1 cellular context compared by ENCODE assay signal in the genomic region with DNA sequence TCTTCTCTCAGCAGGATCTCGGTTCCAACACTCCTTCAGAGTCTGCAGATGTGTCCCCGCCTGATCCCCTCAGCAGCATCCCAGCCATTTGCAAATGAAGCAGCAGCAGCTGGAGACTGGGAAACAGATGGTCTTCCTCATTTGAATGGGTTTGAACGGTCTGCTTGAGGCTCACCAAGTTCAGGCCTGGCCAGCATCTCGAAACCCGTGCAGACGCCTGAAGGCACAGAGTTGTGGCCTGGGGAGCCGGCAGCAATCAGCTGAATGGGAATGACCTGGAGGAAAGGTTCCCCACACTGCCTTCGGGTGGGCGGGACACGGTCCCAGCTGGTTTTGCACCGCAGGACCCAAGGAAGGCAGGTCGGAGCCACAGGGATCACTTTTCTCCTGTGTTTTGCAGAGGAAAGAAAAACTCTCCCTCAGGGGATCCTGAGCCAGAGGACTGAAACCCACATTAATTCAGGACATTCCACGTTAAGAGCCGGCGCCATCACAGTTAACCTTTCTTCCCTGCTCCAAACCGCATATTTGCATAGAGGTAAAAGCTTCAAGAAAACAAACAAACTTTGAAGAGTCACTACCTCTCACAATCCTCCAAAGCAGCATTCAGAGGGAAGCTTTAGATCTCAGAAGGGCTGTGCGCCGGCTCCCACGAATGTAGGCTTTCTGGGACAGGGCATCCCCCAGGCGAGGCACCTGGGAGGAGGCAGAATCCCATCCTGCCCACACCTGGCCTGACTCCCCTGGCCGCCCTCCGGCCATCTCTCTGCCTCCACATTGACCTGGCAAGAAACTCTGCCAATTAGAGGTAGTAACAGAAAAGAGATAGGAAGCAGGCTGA.
TF ChIP-seq lines count a peak whose summit lies in the region.

No MANE protein-coding gene starts in this region.

TF ChIP-seq in WTC11, 78 proteins besides CTCF, POLR2A, EP300 and RAD21 (continued from another document):
- TF ChIP-seq, protein P1, sequence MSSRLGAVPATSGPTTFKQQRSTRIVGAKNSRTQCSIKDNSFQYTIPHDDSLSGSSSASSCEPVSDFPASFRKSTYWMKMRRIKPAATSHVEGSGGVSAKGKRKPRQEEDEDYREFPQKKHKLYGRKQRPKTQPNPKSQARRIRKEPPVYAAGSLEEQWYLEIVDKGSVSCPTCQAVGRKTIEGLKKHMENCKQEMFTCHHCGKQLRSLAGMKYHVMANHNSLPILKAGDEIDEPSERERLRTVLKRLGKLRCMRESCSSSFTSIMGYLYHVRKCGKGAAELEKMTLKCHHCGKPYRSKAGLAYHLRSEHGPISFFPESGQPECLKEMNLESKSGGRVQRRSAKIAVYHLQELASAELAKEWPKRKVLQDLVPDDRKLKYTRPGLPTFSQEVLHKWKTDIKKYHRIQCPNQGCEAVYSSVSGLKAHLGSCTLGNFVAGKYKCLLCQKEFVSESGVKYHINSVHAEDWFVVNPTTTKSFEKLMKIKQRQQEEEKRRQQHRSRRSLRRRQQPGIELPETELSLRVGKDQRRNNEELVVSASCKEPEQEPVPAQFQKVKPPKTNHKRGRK (CRISPR knock-in tag; IDR thresholded peaks at IDR 0.05; ENCODE audit: borderline replicate concordance), result no peak
- TF ChIP-seq EMX1 (CRISPR knock-in tag; IDR thresholded peaks at IDR 0.05) (no peak), FOXP1 (CRISPR knock-in tag; IDR thresholded peaks at IDR 0.05; ENCODE audit: borderline replicate concordance) (0 out of 2 replicates have a peak, but pooled peaks have one; percentile 24), ZNF416 (CRISPR knock-in tag; IDR thresholded peaks at IDR 0.05) (no peak), GABPB1 (CRISPR knock-in tag; IDR thresholded peaks at IDR 0.05) (no peak), GTF2I (CRISPR knock-in tag; conservative IDR thresholded peaks at IDR 0.05) (no peak), ZNF396 (CRISPR knock-in tag; IDR thresholded peaks at IDR 0.05; ENCODE audit: borderline replicate concordance) (no peak), TCF7 (CRISPR knock-in tag; IDR thresholded peaks at IDR 0.05; ENCODE audit: low read depth) (no peak), NR2C2 (CRISPR knock-in tag; IDR thresholded peaks at IDR 0.05) (no peak), ESRRA (CRISPR knock-in tag; IDR thresholded peaks at IDR 0.05; ENCODE audit: borderline replicate concordance) (no peak), HMGA2 (CRISPR knock-in tag; IDR thresholded peaks at IDR 0.05) (no peak), JUN (CRISPR knock-in tag; IDR thresholded peaks at IDR 0.05) (no peak)
- TF ChIP-seq, protein P2, sequence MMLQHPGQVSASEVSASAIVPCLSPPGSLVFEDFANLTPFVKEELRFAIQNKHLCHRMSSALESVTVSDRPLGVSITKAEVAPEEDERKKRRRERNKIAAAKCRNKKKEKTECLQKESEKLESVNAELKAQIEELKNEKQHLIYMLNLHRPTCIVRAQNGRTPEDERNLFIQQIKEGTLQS (CRISPR knock-in tag; conservative IDR thresholded peaks at IDR 0.05), result no peak
- TF ChIP-seq, protein P3, sequence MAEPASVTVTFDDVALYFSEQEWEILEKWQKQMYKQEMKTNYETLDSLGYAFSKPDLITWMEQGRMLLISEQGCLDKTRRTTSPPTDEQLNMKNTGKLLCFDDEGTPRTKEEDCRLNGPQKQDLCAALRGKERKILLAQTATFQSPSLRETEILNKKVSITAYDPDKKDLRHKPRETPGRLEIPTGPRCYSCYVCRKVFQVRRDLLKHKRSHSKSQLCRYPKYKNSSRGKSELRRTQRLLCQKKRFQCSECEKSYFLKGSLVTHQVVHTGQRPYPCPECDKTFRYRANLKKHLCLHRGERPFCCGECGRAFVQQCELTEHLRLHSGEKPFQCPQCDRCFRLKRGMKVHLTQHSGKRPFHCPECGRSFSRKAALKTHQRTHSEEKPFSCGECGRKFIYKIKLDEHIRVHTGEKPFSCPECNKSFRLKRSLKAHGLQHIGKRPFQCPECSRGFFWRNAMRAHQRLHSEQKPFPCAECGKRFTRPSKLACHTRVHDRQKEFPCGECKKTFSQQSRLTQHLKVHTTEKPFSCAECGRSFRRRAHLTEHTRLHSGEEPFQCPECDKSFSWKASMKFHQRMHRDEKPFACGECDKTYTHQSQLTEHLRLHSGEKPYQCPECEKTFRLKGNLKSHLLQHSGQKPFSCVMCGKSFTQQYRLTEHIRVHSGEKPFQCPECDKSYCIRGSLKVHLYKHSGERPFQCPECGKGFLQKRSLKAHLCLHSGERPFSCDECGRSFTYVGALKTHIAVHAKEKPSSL (CRISPR knock-in tag; conservative IDR thresholded peaks at IDR 0.05), result no peak
- TF ChIP-seq, protein P4, sequence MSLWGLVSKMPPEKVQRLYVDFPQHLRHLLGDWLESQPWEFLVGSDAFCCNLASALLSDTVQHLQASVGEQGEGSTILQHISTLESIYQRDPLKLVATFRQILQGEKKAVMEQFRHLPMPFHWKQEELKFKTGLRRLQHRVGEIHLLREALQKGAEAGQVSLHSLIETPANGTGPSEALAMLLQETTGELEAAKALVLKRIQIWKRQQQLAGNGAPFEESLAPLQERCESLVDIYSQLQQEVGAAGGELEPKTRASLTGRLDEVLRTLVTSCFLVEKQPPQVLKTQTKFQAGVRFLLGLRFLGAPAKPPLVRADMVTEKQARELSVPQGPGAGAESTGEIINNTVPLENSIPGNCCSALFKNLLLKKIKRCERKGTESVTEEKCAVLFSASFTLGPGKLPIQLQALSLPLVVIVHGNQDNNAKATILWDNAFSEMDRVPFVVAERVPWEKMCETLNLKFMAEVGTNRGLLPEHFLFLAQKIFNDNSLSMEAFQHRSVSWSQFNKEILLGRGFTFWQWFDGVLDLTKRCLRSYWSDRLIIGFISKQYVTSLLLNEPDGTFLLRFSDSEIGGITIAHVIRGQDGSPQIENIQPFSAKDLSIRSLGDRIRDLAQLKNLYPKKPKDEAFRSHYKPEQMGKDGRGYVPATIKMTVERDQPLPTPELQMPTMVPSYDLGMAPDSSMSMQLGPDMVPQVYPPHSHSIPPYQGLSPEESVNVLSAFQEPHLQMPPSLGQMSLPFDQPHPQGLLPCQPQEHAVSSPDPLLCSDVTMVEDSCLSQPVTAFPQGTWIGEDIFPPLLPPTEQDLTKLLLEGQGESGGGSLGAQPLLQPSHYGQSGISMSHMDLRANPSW (CRISPR knock-in tag; conservative IDR thresholded peaks at IDR 0.05; ENCODE audit: low read depth), result no peak
- TF ChIP-seq, protein P5, sequence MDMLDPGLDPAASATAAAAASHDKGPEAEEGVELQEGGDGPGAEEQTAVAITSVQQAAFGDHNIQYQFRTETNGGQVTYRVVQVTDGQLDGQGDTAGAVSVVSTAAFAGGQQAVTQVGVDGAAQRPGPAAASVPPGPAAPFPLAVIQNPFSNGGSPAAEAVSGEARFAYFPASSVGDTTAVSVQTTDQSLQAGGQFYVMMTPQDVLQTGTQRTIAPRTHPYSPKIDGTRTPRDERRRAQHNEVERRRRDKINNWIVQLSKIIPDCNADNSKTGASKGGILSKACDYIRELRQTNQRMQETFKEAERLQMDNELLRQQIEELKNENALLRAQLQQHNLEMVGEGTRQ (CRISPR knock-in tag; IDR thresholded peaks at IDR 0.05), result no peak
- TF ChIP-seq, protein P6, sequence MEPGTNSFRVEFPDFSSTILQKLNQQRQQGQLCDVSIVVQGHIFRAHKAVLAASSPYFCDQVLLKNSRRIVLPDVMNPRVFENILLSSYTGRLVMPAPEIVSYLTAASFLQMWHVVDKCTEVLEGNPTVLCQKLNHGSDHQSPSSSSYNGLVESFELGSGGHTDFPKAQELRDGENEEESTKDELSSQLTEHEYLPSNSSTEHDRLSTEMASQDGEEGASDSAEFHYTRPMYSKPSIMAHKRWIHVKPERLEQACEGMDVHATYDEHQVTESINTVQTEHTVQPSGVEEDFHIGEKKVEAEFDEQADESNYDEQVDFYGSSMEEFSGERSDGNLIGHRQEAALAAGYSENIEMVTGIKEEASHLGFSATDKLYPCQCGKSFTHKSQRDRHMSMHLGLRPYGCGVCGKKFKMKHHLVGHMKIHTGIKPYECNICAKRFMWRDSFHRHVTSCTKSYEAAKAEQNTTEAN (CRISPR knock-in tag; IDR thresholded peaks at IDR 0.05), result 0 out of 2 replicates have a peak, but pooled peaks have one; percentile 16
